ENCODE assay signal across 8 cellular contexts in the genomic region with DNA sequence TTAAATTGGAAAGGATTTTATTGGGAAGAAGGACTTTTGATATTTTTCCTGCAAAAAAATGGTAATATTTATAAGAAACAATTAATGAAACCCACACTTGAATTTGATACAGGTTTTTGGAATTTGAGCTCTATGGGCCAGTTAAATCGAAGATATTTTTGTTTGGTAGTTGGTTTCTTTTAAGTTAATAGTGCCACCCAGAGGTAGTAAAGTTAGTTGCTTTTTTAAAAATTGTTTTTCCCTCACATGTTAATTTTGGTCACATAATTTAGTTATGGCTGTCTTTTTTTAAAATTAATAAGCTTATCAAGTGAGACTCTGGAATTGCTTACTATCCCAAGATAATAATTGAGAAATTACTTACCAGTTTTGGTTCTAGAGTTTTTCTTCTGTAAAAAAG. TPM values are rescaled to one million over a fixed set of nuclear protein-coding genes. Genes with fewer than 3 reads are reported as not detected.
DNase-seq lines count a peak whose midpoint lies in the region; ATAC-seq and TF ChIP-seq lines count a peak whose summit lies in the region.

No MANE protein-coding gene starts in this region.

- ATAC-seq in HG03571 (IDR thresholded peaks at IDR 0.05; ENCODE audit: unreplicated experiment) (no peak), HG02798 (IDR thresholded peaks at IDR 0.05; ENCODE audit: poor library complexity, unreplicated experiment) (no peak), omental fat pad (ENCODE audit: low FRiP score) (no peak)

- intact Hi-C loops in Calu3 (cut with micrococcal nuclease; ENCODE audit: unreplicated experiment): no loop called here

- peaks cover 16% of the 10 kb centered on the region for H3K36me3 Mint-ChIP-seq in Calu3 (ENCODE audit: insufficient read depth, unreplicated experiment)

- no peak overlapping the region for H3K4me3 Mint-ChIP-seq in Calu3 (ENCODE audit: low read depth, unreplicated experiment)

- H3K27ac Mint-ChIP-seq in Calu3 (ENCODE audit: unreplicated experiment): no peak overlapping the region

- no peak overlapping the region for H3K27ac ChIP-seq in VCaP

- CTCF ChIA-PET in Calu3 (lab: Charles Lee): interaction anchor here (1.2 kb wide), 1 partner anchor 420 kb away, joined by 4 read pairs; no protein-coding TSS in a partner anchor

- H3K27me3 Mint-ChIP-seq in Calu3 (ENCODE audit: unreplicated experiment): no peaks in the 10 kb centered on the region

- BruUV-seq in Calu3 (replicated peaks; lab: Mats Ljungman, UMichigan): no TSS peak

- peak; percentile 29 for TF ChIP-seq CTCF in Calu3 (IDR thresholded peaks at IDR 0.05; ENCODE audit: unreplicated experiment)
- peak; percentile 71 for TF ChIP-seq CTCF in VCaP (conservative IDR thresholded peaks at IDR 0.05)
- TF ChIP-seq CTCF in omental fat pad (IDR thresholded peaks at IDR 0.05): no peak

- peaks cover 8% of the 10 kb centered on the region for H3K9me3 Mint-ChIP-seq in Calu3 (ENCODE audit: low read depth, unreplicated experiment)

- H3K4me1 Mint-ChIP-seq in Calu3 (ENCODE audit: low read depth, unreplicated experiment): peaks cover 21% of the 10 kb centered on the region

- DNase-seq in Calu3 (no peak), HT1080 (ENCODE audit: low read depth) (peak; percentile 43), lung microvascular endothelial cell (ENCODE audit: low read depth in 2 of 2) (peak; percentile 25 to 28), omental fat pad (ENCODE audit: low spot score) (no peak), COR-L47 (lab: John Stamatoyannopoulos, UW) (no peak)

RNA-seq across cellular contexts. Expression of gene PRIM2, which starts 7.1 kb away (rescaled TPM):
- total RNA-seq in Calu3 (2022) (31.8 and 32.3 TPM in 2 replicates), lung microvascular endothelial cell (7.7 and 8.9 TPM in 2 replicates), omental fat pad (10 to 100 TPM in 1 of 4 donors, 1 to 10 TPM in 3; 5.6 to 19.5 (median 6.9) TPM)
- 48.2 and 58.5 TPM in 2 replicates for total RNA-seq in HT1080 (2014; rRNA removed; shearing (Covaris generic))
- polyA plus RNA-seq in HT1080 (2015; cell fraction: cytosol; rRNA removed): 37.1 and 38.5 TPM in 2 replicates
- polyA plus RNA-seq in HT1080 (2015; cell fraction: nucleus; rRNA removed): 54.0 and 65.3 TPM in 2 replicates

Comparison
In these comparisons a context has a peak if more than half of its experiments do, and no peak if none do; other contexts are left out.
1. DNase-seq: peak in HT1080 (single experiment) and lung microvascular endothelial cell (2 of 2); none in Calu3 (single experiment), omental fat pad (single experiment) and COR-L47 (single experiment).
2. CTCF ChIP-seq: peak in Calu3 (single experiment) and VCaP (single experiment); none in omental fat pad (0 of 3).